18 cellular contexts compared by ENCODE assay signal in the genomic region with DNA sequence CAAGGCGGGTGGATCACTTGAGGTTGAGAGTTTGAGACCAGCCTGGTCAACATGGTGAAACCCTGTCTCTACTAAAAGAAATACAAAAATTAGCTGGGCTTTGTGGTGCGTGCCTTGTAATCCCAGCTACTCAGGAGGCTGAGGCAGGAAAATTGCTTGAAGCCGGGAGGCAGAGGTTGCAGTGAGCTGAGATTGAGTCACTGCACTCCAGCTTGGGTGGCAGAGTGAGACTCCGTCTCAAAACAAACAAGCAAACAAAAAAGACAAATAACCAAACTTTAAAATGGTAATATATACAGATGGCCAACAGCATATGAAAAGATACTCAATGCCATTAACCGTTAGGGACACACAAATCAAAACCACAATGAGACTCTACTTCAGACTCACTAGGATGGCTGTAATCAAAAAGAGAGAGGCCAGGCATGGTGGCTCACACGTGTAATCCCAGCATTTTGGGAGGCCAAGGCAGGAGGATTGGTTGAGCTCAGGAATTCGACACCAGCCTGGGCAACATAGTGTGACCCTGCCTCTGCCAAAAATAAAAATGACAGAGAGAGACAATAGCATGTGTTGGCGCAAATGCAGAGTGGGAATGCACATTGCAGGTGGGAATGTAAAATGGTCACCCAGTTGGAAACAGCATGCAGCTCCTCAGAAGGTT. TPM values are rescaled to one million over a fixed set of nuclear protein-coding genes. Genes with fewer than 3 reads are reported as not detected.
DNase-seq lines count a peak whose midpoint lies in the region; ATAC-seq and TF ChIP-seq lines count a peak whose summit lies in the region.
"Had no signal": no experiment of that assay in that cellular context is flagged by ENCODE, and none has a peak within 500 bp of the region (broad histone marks: within the 10 kb centered on the region; RNA-seq: fewer than 3 reads in every experiment).

No MANE protein-coding gene starts in this region.

- H3K27ac ChIP-seq in tibial artery, result no peak overlapping the region

- no peak for ATAC-seq in WTC11
- no peak for ATAC-seq in effector memory CD8-positive, alpha-beta T cell (replicated peaks)
- no peak for ATAC-seq in GM18873 (IDR thresholded peaks at IDR 0.05; ENCODE audit: low FRiP score, unreplicated experiment)
- no peak for ATAC-seq in GM19023 (IDR thresholded peaks at IDR 0.05; ENCODE audit: unreplicated experiment)

- peaks cover 27% of the 10 kb centered on the region for H3K4me1 Mint-ChIP-seq in WTC11
- H3K4me1 Mint-ChIP-seq in effector memory CD8-positive, alpha-beta T cell (ENCODE audit: low read depth in 2 of 2), result peaks cover 23 to 35% of the 10 kb centered on the region in 2 donors

- TF ChIP-seq CTCF in WTC11 (IDR thresholded peaks at IDR 0.05), result no peak
- TF ChIP-seq CTCF in tibial artery (IDR thresholded peaks at IDR 0.05), result no peak

- no peak overlapping the region for H3K27ac Mint-ChIP-seq in WTC11
- H3K27ac Mint-ChIP-seq in effector memory CD8-positive, alpha-beta T cell, result peak overlapping the region; percentile 67 to 70

- H3K4me3 ChIP-seq in tibial artery, result no peak overlapping the region
- H3K4me3 ChIP-seq: HAP-1 had no signal

- CTCF ChIA-PET in WTC11 (lab: Charles Lee) (no interaction called here), HEK293T (lab: Yijun Ruan, JAX) (no interaction called here)

- H3K9me3 Mint-ChIP-seq in WTC11, result no peaks in the 10 kb centered on the region
- no peaks in the 10 kb centered on the region for H3K9me3 Mint-ChIP-seq in effector memory CD8-positive, alpha-beta T cell
- H3K9me3 Mint-ChIP-seq: CD4-positive, alpha-beta memory T cell had no signal

- POLR2A ChIA-PET in WTC11 (lab: Charles Lee), result no interaction called here
- POLR2A ChIA-PET in HEK293T (lab: Yijun Ruan, JAX), result no interaction called here

- DNase-seq in WTC11 (ENCODE audit: low spot score), result no peak
- DNase-seq in effector memory CD8-positive, alpha-beta T cell, result no peak
- peak; percentile 31 for DNase-seq in posterior vena cava (ENCODE audit: low spot score)
- no peak for DNase-seq in tibial artery
- DNase-seq in HEK293T (ENCODE audit: extremely low spot score), result no peak
- DNase-seq: C1 segment of cervical spinal cord; Calu3; CD4-positive, alpha-beta memory T cell; COR-L47; DMS53; DMS79 treated with DMSO at 0.1 percent for 48 hours; GF-D8; GOT3 had no signal

- H3K9me3 ChIP-seq in tibial artery, result no peaks in the 10 kb centered on the region
- H3K9me3 ChIP-seq: HAP-1 had no signal

- peaks cover 0 to 9% (median 0%) of the 10 kb centered on the region in 3 donors for H3K36me3 ChIP-seq in tibial artery
- H3K36me3 ChIP-seq: HAP-1 had no signal

- no peaks in the 10 kb centered on the region for H3K27me3 ChIP-seq in tibial artery

- intact Hi-C loops in posterior vena cava (cut with DNase I) (no loop called here), tibial artery (cut with DNase I; ENCODE audit: low total_unique reads) (no loop called here)

- no peaks in the 10 kb centered on the region for H3K36me3 Mint-ChIP-seq in WTC11
- peaks cover 11% of the 10 kb centered on the region for H3K36me3 Mint-ChIP-seq in effector memory CD8-positive, alpha-beta T cell (ENCODE audit: insufficient read depth)

- H3K4me1 ChIP-seq in tibial artery, result peaks cover 0 to 13% (median 5%) of the 10 kb centered on the region in 4 donors
- H3K4me1 ChIP-seq: HAP-1 had no signal

- H3K4me3 Mint-ChIP-seq in WTC11, result no peak overlapping the region
- no peak overlapping the region for H3K4me3 Mint-ChIP-seq in effector memory CD8-positive, alpha-beta T cell
- H3K4me3 Mint-ChIP-seq: CD4-positive, alpha-beta memory T cell had no signal

- H3K27me3 Mint-ChIP-seq in WTC11 (ENCODE audit: low read depth), result no peaks in the 10 kb centered on the region
- no peaks in the 10 kb centered on the region for H3K27me3 Mint-ChIP-seq in effector memory CD8-positive, alpha-beta T cell
- H3K27me3 Mint-ChIP-seq: CD4-positive, alpha-beta memory T cell had no signal

TF ChIP-seq in WTC11, 78 proteins besides CTCF, POLR2A, EP300 and RAD21:
- TF ChIP-seq NR1H2 (CRISPR knock-in tag; IDR thresholded peaks at IDR 0.05) (no peak), ZNF121 (CRISPR knock-in tag; IDR thresholded peaks at IDR 0.05) (peak; percentile 73)

TF ChIP-seq in HEK293T, 16 proteins besides CTCF, POLR2A, EP300 and RAD21:
- no peak for TF ChIP-seq TARDBP (IDR thresholded peaks at IDR 0.05)

RNA-seq across cellular contexts. Expression of a gene that starts 21.3 kb away (rescaled TPM):
- total RNA-seq in WTC11 (2021) (0.35 to 0.87 TPM (median 0.55 TPM) in 3 replicates), posterior vena cava (1 to 10 TPM in 1 of 2 donors, under 1 TPM in 1; 0.65 to 1.1 TPM)
- total RNA-seq: Daoy, G401 had no signal

RNA-seq across cellular contexts. Expression of a gene that starts 21.9 kb away (rescaled TPM):
- total RNA-seq in WTC11 (2021), result 15.0 to 23.3 TPM (median 17.1 TPM) in 3 replicates
- 10 to 100 TPM; 18.3 to 24.3 TPM for total RNA-seq in posterior vena cava

RNA-seq across cellular contexts. Expression of a gene that starts 34.3 kb away (rescaled TPM):
- total RNA-seq in WTC11 (2021) (3.2 to 5.6 TPM (median 5.4 TPM) in 3 replicates), posterior vena cava (10 to 100 TPM in 1 of 2 donors, 1 to 10 TPM in 1; 8.9 to 16.7 TPM)

RNA-seq across cellular contexts. Expression of a gene that starts 36.8 kb away (rescaled TPM):
- total RNA-seq in WTC11 (2021) (0.33 to 1.1 TPM (median 0.66 TPM) in 3 replicates), posterior vena cava (100 to 1,000 TPM in 1 of 2 donors, 10 to 100 TPM in 1; 95.3 to 159 TPM)
- total RNA-seq: CD4-positive, alpha-beta memory T cell had no signal
